ENCODE assay signal across 16 cellular contexts in the genomic region with DNA sequence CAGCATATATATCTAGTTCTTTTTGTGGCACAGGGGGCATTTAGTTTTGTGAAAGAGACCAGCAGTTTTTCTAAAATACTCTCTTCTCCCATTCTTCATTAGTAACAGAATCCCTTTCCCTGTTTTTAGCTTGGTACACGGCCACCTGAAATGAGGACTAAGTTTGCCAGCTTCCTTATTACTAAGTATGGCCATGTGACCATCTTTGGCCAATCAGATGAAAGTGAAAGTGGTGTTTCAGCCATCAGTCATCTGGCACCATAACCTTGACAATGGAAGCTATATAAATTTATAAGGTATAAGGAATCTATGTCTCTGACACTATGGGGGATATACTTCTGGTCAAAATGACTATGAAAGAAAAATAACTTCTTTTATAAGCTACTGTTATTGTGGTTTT.
A peak's percentile ranks its signal among the peaks of the same experiment; 100 is the strongest.
DNase-seq lines count a peak whose midpoint lies in the region; ATAC-seq, FAIRE-seq and TF ChIP-seq lines count a peak whose summit lies in the region.
"Had no signal": no experiment of that assay in that cellular context is flagged by ENCODE, and none has a peak within 500 bp of the region (broad histone marks: within the 10 kb centered on the region; RNA-seq: fewer than 3 reads in every experiment).

No MANE protein-coding gene starts in this region.

- no peak for TF ChIP-seq POLR2A in NB4 (IDR thresholded peaks at IDR 0.05; ENCODE audit: extremely low read depth, insufficient read length)

- H3K4me3 Mint-ChIP-seq in astrocyte (ENCODE audit: unreplicated experiment), result no peak overlapping the region
- H3K4me3 Mint-ChIP-seq: activated CD4-positive, alpha-beta T cell treated with anti-CD3 and anti-CD28 coated beads, Interleukin-2, amount 10 ng/mL, durations not matched to agents 7 days and 5 days; activated naive CD8-positive, alpha-beta T cell treated with anti-CD3 and anti-CD28 coated beads, Interleukin-2, amount 10 ng/mL, durations not matched to agents 7 days and 5 days; CD4-positive, alpha-beta T cell; GM23338 had no signal

- H3K79me2 ChIP-seq in astrocyte (ENCODE audit: insufficient read depth, low read length), result no peaks in the 10 kb centered on the region

- H3K27me3 ChIP-seq in astrocyte (ENCODE audit: insufficient read depth, low read length), result no peaks in the 10 kb centered on the region

- H3K4me1 Mint-ChIP-seq in astrocyte (ENCODE audit: low read depth, unreplicated experiment), result peaks cover 15% of the 10 kb centered on the region

- peak overlapping the region; percentile 45 for H2AFZ ChIP-seq in astrocyte (ENCODE audit: low read depth, low read length)
- H2AFZ ChIP-seq: GM23338 had no signal

- no peak overlapping the region for H3K4me2 ChIP-seq in astrocyte (ENCODE audit: low read length)
- H3K4me2 ChIP-seq: GM23338 had no signal

- H3K36me3 Mint-ChIP-seq in astrocyte (ENCODE audit: low read depth, unreplicated experiment), result no peaks in the 10 kb centered on the region

- no peaks in the 10 kb centered on the region for H3K9me3 Mint-ChIP-seq in astrocyte (ENCODE audit: unreplicated experiment)
- H3K9me3 Mint-ChIP-seq: CD4-positive, alpha-beta T cell; GM23338 had no signal

- no peaks in the 10 kb centered on the region for H3K27me3 Mint-ChIP-seq in astrocyte (ENCODE audit: low read depth, unreplicated experiment)
- H3K27me3 Mint-ChIP-seq: activated CD4-positive, alpha-beta T cell treated with anti-CD3 and anti-CD28 coated beads, Interleukin-2, amount 10 ng/mL, durations not matched to agents 7 days and 5 days; activated naive CD8-positive, alpha-beta T cell treated with anti-CD3 and anti-CD28 coated beads, Interleukin-2, amount 10 ng/mL, durations not matched to agents 7 days and 5 days; CD4-positive, alpha-beta T cell; progenitor cell of endocrine pancreas had no signal

- no peaks in the 10 kb centered on the region for H4K20me1 ChIP-seq in astrocyte (ENCODE audit: insufficient read depth, low read length)

- H3K27ac ChIP-seq in astrocyte (ENCODE audit: low read depth, low read length), result no peak overlapping the region

- H3K9me3 ChIP-seq in astrocyte (ENCODE audit: insufficient read depth, low read depth, low read length), result no peaks in the 10 kb centered on the region

- DNase-seq in A172 (ENCODE audit: low spot score) (peak; percentile 33), COLO829 (ENCODE audit: low spot score) (peak; percentile 21), NB4 (ENCODE audit: low read depth) (peak; percentile 37), astrocyte (ENCODE audit: low read depth) (no peak), NCI-H2227 treated with DMSO at 0.1 percent for 48 hours (lab: John Stamatoyannopoulos, UW) (no peak), inferior parietal cortex (ENCODE audit: extremely low spot score) (no peak)
- DNase-seq: activated CD4-positive, alpha-beta T cell treated with anti-CD3 and anti-CD28 coated beads, Interleukin-2, amount 10 ng/mL, durations not matched to agents 7 days and 5 days; activated naive CD8-positive, alpha-beta T cell treated with anti-CD3 and anti-CD28 coated beads, Interleukin-2, amount 10 ng/mL, durations not matched to agents 7 days and 5 days; CD4-positive, alpha-beta T cell; NCI-H774; substantia nigra had no signal

- no peak for FAIRE-seq in astrocyte (lab: Jason Lieb, UNC)
- FAIRE-seq: colon had no signal

- H3K4me3 ChIP-seq in NB4 (ENCODE audit: low read depth, low read length), result no peak overlapping the region
- no peak overlapping the region for H3K4me3 ChIP-seq in astrocyte (ENCODE audit: insufficient read depth, low read depth, low read length)
- H3K4me3 ChIP-seq: GM23338 had no signal

- TF ChIP-seq CTCF in NB4 (IDR thresholded peaks at IDR 0.05; ENCODE audit: low read depth, low read length), result no peak
- no peak for TF ChIP-seq CTCF in astrocyte (IDR thresholded peaks at IDR 0.05; ENCODE audit: insufficient read depth, low read depth, low read length)

- no peak for ATAC-seq in HG03139 (IDR thresholded peaks at IDR 0.05; ENCODE audit: unreplicated experiment)
- ATAC-seq in HG03175 (IDR thresholded peaks at IDR 0.05; ENCODE audit: unreplicated experiment), result no peak
- ATAC-seq: GM23338 had no signal

- H3K9ac ChIP-seq in astrocyte (ENCODE audit: low read length), result no peak overlapping the region

- no peak overlapping the region for H3K27ac Mint-ChIP-seq in astrocyte (ENCODE audit: unreplicated experiment)
- H3K27ac Mint-ChIP-seq: activated CD4-positive, alpha-beta T cell treated with anti-CD3 and anti-CD28 coated beads, Interleukin-2, amount 10 ng/mL, durations not matched to agents 7 days and 5 days; activated naive CD8-positive, alpha-beta T cell treated with anti-CD3 and anti-CD28 coated beads, Interleukin-2, amount 10 ng/mL, durations not matched to agents 7 days and 5 days; GM23338; progenitor cell of endocrine pancreas had no signal

- H3K36me3 ChIP-seq in astrocyte (ENCODE audit: insufficient read depth, low read length), result no peaks in the 10 kb centered on the region

- peaks cover 3% of the 10 kb centered on the region for H3K4me1 ChIP-seq in astrocyte (ENCODE audit: insufficient read depth, low read length)

Comparison
In these comparisons a context has a peak if more than half of its experiments do, and no peak if none do; other contexts are left out.
1. DNase-seq: peak in A172 (single experiment), COLO829 (single experiment) and NB4 (single experiment); none in astrocyte (single experiment), NCI-H2227 treated with DMSO at 0.1 percent for 48 hours (single experiment) and inferior parietal cortex (single experiment).